In the genomic region with DNA sequence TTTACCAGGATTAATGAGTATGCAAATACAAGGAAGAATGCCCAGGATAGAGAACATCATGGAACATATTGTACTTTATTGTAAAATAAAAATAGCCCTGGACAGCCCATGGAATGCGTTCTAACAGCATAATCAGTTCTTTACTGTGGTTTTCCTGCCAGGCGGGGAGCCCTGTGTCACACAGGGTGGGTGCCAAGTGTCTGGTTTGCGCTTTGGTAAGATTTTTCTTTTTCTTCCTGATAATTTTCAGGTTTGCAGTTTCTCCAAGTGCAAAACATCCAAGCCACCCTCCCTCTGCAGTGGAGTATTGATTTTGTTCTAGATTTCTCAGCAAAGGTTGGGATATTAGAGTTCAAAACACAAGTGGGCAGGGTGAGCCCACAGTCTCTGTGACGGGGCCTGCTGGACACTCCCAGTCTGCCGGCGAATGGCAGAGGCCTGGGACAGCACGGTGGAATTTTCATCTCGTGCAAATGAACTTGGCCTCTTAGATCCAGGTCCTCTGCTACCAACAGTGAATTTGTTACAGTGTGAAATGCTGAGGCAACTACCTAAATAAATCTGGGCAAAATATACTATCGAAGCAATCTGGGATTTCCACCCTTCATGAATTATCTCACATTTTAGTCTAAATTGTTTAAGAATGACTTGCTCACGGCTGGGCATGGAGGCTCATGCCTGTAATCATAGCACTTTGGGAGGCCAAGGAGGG, we compare ENCODE assay signal across 17 cellular contexts. TPM values are rescaled to one million over a fixed set of nuclear protein-coding genes. Genes with fewer than 3 reads are reported as not detected.
DNase-seq lines count a peak whose midpoint lies in the region; ATAC-seq, FAIRE-seq and TF ChIP-seq lines count a peak whose summit lies in the region.
"Had no signal": no experiment of that assay in that cellular context is flagged by ENCODE, and none has a peak within 500 bp of the region (broad histone marks: within the 10 kb centered on the region; RNA-seq: fewer than 3 reads in every experiment).

No MANE protein-coding gene starts in this region.

- BruUV-seq in endothelial cell of umbilical vein (replicated peaks; lab: Mats Ljungman, UMichigan): no TSS peak

- no peak for DNase-seq in SK-N-SH
- DNase-seq in endothelial cell of umbilical vein (ENCODE audit: low read depth, low spot score): peak; percentile 58
- peak; percentile 40 to 89 for DNase-seq in lower leg skin (ENCODE audit: low spot score in 2 of 2)
- peak; percentile 71 to 83 for DNase-seq in tibial artery
- DNase-seq in stimulated activated CD4-positive, alpha-beta T cell treated with anti-CD3 and anti-CD28 coated beads, Interleukin-4, amount 100 ng/mL, for 1 hour: no peak
- DNase-seq in SIG-M5 treated with dmso at 0.1 percent for 504 hours (lab: John Stamatoyannopoulos, UW; ENCODE audit: unreplicated experiment): no peak
- DNase-seq in hippocampal formation (lab: John Stamatoyannopoulos, UW): no peak
- DNase-seq: adrenal gland; effector memory CD4-positive, alpha-beta T cell; NCI-H146; NCI-H69; SIG-M5; small intestine had no signal

- POLR2A ChIA-PET in SK-N-SH (lab: Yijun Ruan, JAX): no interaction called here
- POLR2A ChIA-PET in endothelial cell of umbilical vein (lab: Charles Lee): no interaction called here

- no peak for TF ChIP-seq RAD21 in SK-N-SH (IDR thresholded peaks at IDR 0.05; ENCODE audit: low read length)

- H4K20me1 ChIP-seq in SK-N-SH (ENCODE audit: insufficient read depth): no peaks in the 10 kb centered on the region
- H4K20me1 ChIP-seq in endothelial cell of umbilical vein (replicated peaks; ENCODE audit: control insufficient read depth, extremely low read depth, insufficient read depth, low read length): no peaks in the 10 kb centered on the region

- H3K4me2 ChIP-seq in SK-N-SH (no peak overlapping the region), endothelial cell of umbilical vein (ENCODE audit: insufficient read depth, low read length) (peak overlapping the region; percentile 19)

- no peaks in the 10 kb centered on the region for H3K36me3 ChIP-seq in SK-N-SH (replicated peaks in 1 of 2; ENCODE audit: control insufficient read depth in 1 of 2, insufficient read depth in 2 of 2, low read length in 1 of 2)
- H3K36me3 ChIP-seq in endothelial cell of umbilical vein (ENCODE audit: control insufficient read depth in 2 of 2, extremely low read depth in 1 of 2, insufficient read depth in 2 of 2, low read length in 2 of 2): no peaks in the 10 kb centered on the region
- no peaks in the 10 kb centered on the region for H3K36me3 ChIP-seq in tibial artery
- H3K36me3 ChIP-seq: adrenal gland, WERI-Rb-1 had no signal

- no peaks in the 10 kb centered on the region for H3K9me3 ChIP-seq in SK-N-SH
- H3K9me3 ChIP-seq in endothelial cell of umbilical vein (replicated peaks; ENCODE audit: control insufficient read depth, insufficient read depth, low read length): no peaks in the 10 kb centered on the region
- no peaks in the 10 kb centered on the region for H3K9me3 ChIP-seq in tibial artery
- H3K9me3 ChIP-seq: adrenal gland had no signal

- H3K9me2 ChIP-seq in SK-N-SH: no peaks in the 10 kb centered on the region

- TF ChIP-seq EP300 in SK-N-SH (IDR thresholded peaks at IDR 0.05; ENCODE audit: borderline replicate concordance in 1 of 2, low read depth in 1 of 2, low read length in 1 of 2): no peak

- H3F3A ChIP-seq in SK-N-SH (replicated peaks; ENCODE audit: insufficient read depth): peaks cover 26% of the 10 kb centered on the region

- H2AFZ ChIP-seq in SK-N-SH (ENCODE audit: low read depth): peak overlapping the region; percentile 41; the same call in 1 of the 2 replicates
- H2AFZ ChIP-seq in endothelial cell of umbilical vein (ENCODE audit: low read depth, low read length): peak overlapping the region; percentile 71

- WGBS in SK-N-SH (ENCODE audit: low lambda C conversion rate): 69% methylated on average over 8 of the region's 10 CpGs
- 49 to 51% methylated on average over 10 of the region's 10 CpGs for WGBS in lower leg skin, 2 donors

- H3K9me1 ChIP-seq in endothelial cell of umbilical vein (replicated peaks; ENCODE audit: control insufficient read depth, extremely low read depth, insufficient read depth, low read length): no peaks in the 10 kb centered on the region

- no peak overlapping the region for H3K4me3 ChIP-seq in SK-N-SH (ENCODE audit: low read depth in 2 of 2, low read length in 1 of 2)
- no peak overlapping the region for H3K4me3 ChIP-seq in endothelial cell of umbilical vein (replicated peaks in 1 of 3; ENCODE audit: insufficient read depth in 1 of 3, low read depth in 1 of 3, low read length in 3 of 3)
- no peak overlapping the region for H3K4me3 ChIP-seq in lower leg skin (ENCODE audit: low read depth, poor library complexity, severe bottlenecking)
- H3K4me3 ChIP-seq in tibial artery: peak overlapping the region in 1 of 2 donors; percentile 12
- H3K4me3 ChIP-seq: adrenal gland had no signal

- dilution Hi-C loops in endothelial cell of umbilical vein (cut with MboI; ENCODE audit: extremely low pct_ligation_motif_present, low sequenced_read_pairs): no loop called here

- no peak for TF ChIP-seq CTCF in SK-N-SH (IDR thresholded peaks at IDR 0.05)
- no peak for TF ChIP-seq CTCF in endothelial cell of umbilical vein (IDR thresholded peaks at IDR 0.05; ENCODE audit: extremely low read depth in 1 of 2, insufficient read depth in 1 of 2, low read depth in 1 of 2, low read length in 2 of 2)
- no peak for TF ChIP-seq CTCF in lower leg skin (IDR thresholded peaks at IDR 0.05)
- no peak for TF ChIP-seq CTCF in tibial artery (IDR thresholded peaks at IDR 0.05)

- TF ChIP-seq POLR2A in endothelial cell of umbilical vein (IDR thresholded peaks at IDR 0.05; ENCODE audit: low read depth, low read length) (no peak), lower leg skin (IDR thresholded peaks at IDR 0.05) (no peak)

- H3K27me3 ChIP-seq in SK-N-SH (ENCODE audit: insufficient read depth): no peaks in the 10 kb centered on the region
- H3K27me3 ChIP-seq in endothelial cell of umbilical vein (ENCODE audit: control insufficient read depth in 2 of 2, insufficient read depth in 2 of 2, low read length in 2 of 2): no peaks in the 10 kb centered on the region
- H3K27me3 ChIP-seq in tibial artery: no peaks in the 10 kb centered on the region
- H3K27me3 ChIP-seq: adrenal gland had no signal

- H3K9ac ChIP-seq in SK-N-SH: no peak overlapping the region; the same call in 1 of the 2 replicates
- peak overlapping the region; percentile 12 for H3K9ac ChIP-seq in endothelial cell of umbilical vein (replicated peaks; ENCODE audit: extremely low read depth, insufficient read depth, low read length)

- intact Hi-C loops in endothelial cell of umbilical vein (cut with micrococcal nuclease) (loop anchor here (1.0 to 2.0 kb wide), 2 partner anchors 70 to 111 kb away; no protein-coding TSS in a partner anchor), lower leg skin (cut with DNase I; ENCODE audit: low total_unique reads) (no loop called here), tibial artery (cut with DNase I; ENCODE audit: low total_unique reads) (no loop called here)

- peak overlapping the region in 1 of 2 experiments; percentile 47; a peak in 2 of 4 replicates for H3K27ac ChIP-seq in SK-N-SH (ENCODE audit: low read depth in 2 of 2, low read length in 1 of 2)
- H3K27ac ChIP-seq in endothelial cell of umbilical vein (ENCODE audit: insufficient read depth, low read depth, low read length): peak overlapping the region; percentile 68
- H3K27ac ChIP-seq in tibial artery: peak overlapping the region; percentile 77 to 78
- H3K27ac ChIP-seq: 22Rv1, adrenal gland, WERI-Rb-1 had no signal

- peaks cover 0 to 8% of the 10 kb centered on the region in 2 experiments; a peak in 2 of 4 replicates for H3K4me1 ChIP-seq in SK-N-SH (ENCODE audit: control insufficient read depth in 1 of 2, insufficient read depth in 2 of 2, low read depth in 1 of 2, low read length in 1 of 2)
- H3K4me1 ChIP-seq in endothelial cell of umbilical vein (ENCODE audit: control insufficient read depth, extremely low read depth, insufficient read depth, low read length): peaks cover 27% of the 10 kb centered on the region
- H3K4me1 ChIP-seq in tibial artery: peaks cover 0 to 71% (median 26%) of the 10 kb centered on the region in 4 donors
- H3K4me1 ChIP-seq: adrenal gland had no signal

- ATAC-seq in SK-N-SH treated with all-trans-retinoic acid at 6 μM for 48 hours: no peak

- peak; percentile 52 for FAIRE-seq in endothelial cell of umbilical vein (lab: Jason Lieb, UNC)
- FAIRE-seq: GM12892, small intestine had no signal

- H3K79me2 ChIP-seq in SK-N-SH (ENCODE audit: insufficient read depth) (no peaks in the 10 kb centered on the region), endothelial cell of umbilical vein (ENCODE audit: control insufficient read depth, insufficient read depth, low read length) (no peaks in the 10 kb centered on the region)

- CTCF ChIA-PET in SK-N-SH (lab: Yijun Ruan, JAX) (interaction anchor here (0.5 kb wide), 1 partner anchor 185 kb away, joined by 3 read pairs; no protein-coding TSS in a partner anchor), endothelial cell of umbilical vein (lab: Charles Lee) (no interaction called here)

TF ChIP-seq in SK-N-SH, 30 proteins besides CTCF, POLR2A, EP300 and RAD21:
- TF ChIP-seq FOXJ3 (CRISPR knock-in tag; IDR thresholded peaks at IDR 0.05): no peak

TF ChIP-seq in SK-N-SH treated with all-trans-retinoic acid at 6 μM for 48 hours, 23 proteins besides CTCF, POLR2A, EP300 and RAD21 (continues in another document):
- no peak for TF ChIP-seq RARB (CRISPR knock-in tag; IDR thresholded peaks at IDR 0.05)
- TF ChIP-seq GLIS3 (CRISPR knock-in tag; IDR thresholded peaks at IDR 0.05): no peak
- no peak for TF ChIP-seq ZNF8 (CRISPR knock-in tag; IDR thresholded peaks at IDR 0.05)
- no peak for TF ChIP-seq TOX (CRISPR knock-in tag; IDR thresholded peaks at IDR 0.05; ENCODE audit: borderline replicate concordance)

TF ChIP-seq in endothelial cell of umbilical vein, 7 proteins besides CTCF, POLR2A, EP300 and RAD21 (continues in another document):
- TF ChIP-seq, protein P1, sequence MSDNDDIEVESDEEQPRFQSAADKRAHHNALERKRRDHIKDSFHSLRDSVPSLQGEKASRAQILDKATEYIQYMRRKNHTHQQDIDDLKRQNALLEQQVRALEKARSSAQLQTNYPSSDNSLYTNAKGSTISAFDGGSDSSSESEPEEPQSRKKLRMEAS (IDR thresholded peaks at IDR 0.05; ENCODE audit: insufficient read depth, insufficient read length): no peak

RNA-seq across cellular contexts. Expression of a gene that starts 15.6 kb away (rescaled TPM):
- polyA plus RNA-seq in SK-N-SH (2012; rRNA removed): 0.02 and 0.03 TPM in 2 replicates
- 0.06 and 0.08 TPM in 2 replicates for polyA plus RNA-seq in SK-N-SH (2012; cell fraction: cytosol; rRNA removed)
- 0.04 TPM in 1 of 2 replicates, not detected in the other for polyA plus RNA-seq in SK-N-SH (2012; cell fraction: nucleus; rRNA removed)
- total RNA-seq in endothelial cell of umbilical vein: 1.4 and 1.5 TPM in 2 replicates
- 1.5 and 2.4 TPM in 2 replicates for polyA plus RNA-seq in endothelial cell of umbilical vein
- polyA plus RNA-seq in endothelial cell of umbilical vein (2011; cell fraction: cytosol; rRNA removed): 1.5 and 1.7 TPM in 2 replicates
- polyA plus RNA-seq in endothelial cell of umbilical vein (2011; cell fraction: nucleus; rRNA removed): 0.55 and 0.63 TPM in 2 replicates
- polyA plus RNA-seq in endothelial cell of umbilical vein (2012): 0.16 and 0.37 TPM in 2 replicates
- 1.0 and 5.6 TPM in 2 replicates for polyA minus RNA-seq in endothelial cell of umbilical vein
- polyA minus RNA-seq in endothelial cell of umbilical vein (2011; cell fraction: cytosol; rRNA and poly(A)+ RNA removed): not detected
- polyA minus RNA-seq in endothelial cell of umbilical vein (2011; cell fraction: nucleus; rRNA and poly(A)+ RNA removed): 0.14 and 1.2 TPM in 2 replicates
- 10 to 100 TPM in 1 of 4 donors, 1 to 10 TPM in 3; 4.2 to 55.1 (median 7.3) TPM for total RNA-seq in lower leg skin

Comparison
In these comparisons a context has a peak if more than half of its experiments do, and no peak if none do; other contexts are left out.
1. DNase-seq: peak in endothelial cell of umbilical vein (single experiment), lower leg skin (2 of 2) and tibial artery (2 of 2); none in SK-N-SH (single experiment), stimulated activated CD4-positive, alpha-beta T cell treated with anti-CD3 and anti-CD28 coated beads, Interleukin-4, amount 100 ng/mL, for 1 hour (single experiment), SIG-M5 treated with dmso at 0.1 percent for 504 hours (single experiment) and hippocampal formation (0 of 2).